Comparison of ENCODE assay signal across 22 cellular contexts in the genomic region with DNA sequence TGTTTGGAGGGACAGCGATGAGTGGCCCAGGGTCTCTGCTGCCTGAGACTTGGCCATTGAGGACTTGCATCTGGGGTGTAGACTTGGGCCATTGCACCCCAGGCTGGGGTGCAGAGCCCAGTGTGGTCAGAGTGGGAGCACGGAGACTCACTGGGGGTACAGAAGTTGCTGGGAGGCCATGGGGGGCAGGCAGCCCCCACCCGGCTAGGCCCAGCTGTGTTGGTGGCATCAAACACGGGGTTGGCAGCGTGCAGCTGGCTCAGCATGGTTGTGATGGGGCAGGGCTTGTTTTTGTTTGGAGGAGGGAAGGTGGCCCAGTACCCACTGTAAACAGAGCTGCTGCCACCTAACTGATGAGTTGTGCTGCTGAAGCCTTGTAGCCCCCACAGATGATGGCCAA.
"Had no signal": no experiment of that assay in that cellular context is flagged by ENCODE, and none has a peak within 500 bp of the region (broad histone marks: within the 10 kb centered on the region; RNA-seq: fewer than 3 reads in every experiment).

No MANE protein-coding gene starts in this region.

- ATAC-seq: esophagus mucosa, heart right ventricle, left lobe of liver, lower lobe of right lung had no signal

- H3K9ac ChIP-seq: neural progenitor cell, parathyroid adenoma had no signal

- H3K4me3 Mint-ChIP-seq: memory B cell; natural killer cell treated with Interleukin-12 subunit alpha and Interleukin-12 subunit beta and Interleukin-15 and Interleukin-18, amount 100 ng/mL, for 72 hours; neural progenitor cell had no signal

- H2AFZ ChIP-seq: neural progenitor cell, parathyroid adenoma had no signal

- H3K27me3 ChIP-seq: colonic mucosa, neural progenitor cell, sigmoid colon had no signal

- H3K9me3 Mint-ChIP-seq: memory B cell; natural killer cell treated with Interleukin-12 subunit alpha and Interleukin-12 subunit beta and Interleukin-15 and Interleukin-18, amount 100 ng/mL, for 72 hours; neural progenitor cell had no signal

- DNase-seq: cerebellar nuclear complex; colonic mucosa; effector CD8-positive, alpha-beta T cell; lower lobe of right lung; midbrain; occipital lobe; sigmoid colon; small intestine; stimulated activated CD4-positive, alpha-beta T cell treated with anti-CD3 and anti-CD28 coated beads, Interleukin-12 subunit alpha, Interleukin-12 subunit beta, amount 100 ng/mL, for 4 hours; stimulated activated naive CD4-positive, alpha-beta T cell treated with Interleukin-2 at 50 U/mL for 16 hours; trophoblast cell had no signal

- H3K79me2 ChIP-seq: parathyroid adenoma had no signal

- H3K4me2 ChIP-seq: neural progenitor cell had no signal

- H3K36me3 ChIP-seq: colonic mucosa, heart right ventricle, lower lobe of right lung, neural progenitor cell, prostate gland, sigmoid colon had no signal

- H3K27ac Mint-ChIP-seq: memory B cell; natural killer cell treated with Interleukin-12 subunit alpha and Interleukin-12 subunit beta and Interleukin-15 and Interleukin-18, amount 100 ng/mL, for 72 hours; neural progenitor cell had no signal

- H3K4me1 Mint-ChIP-seq: memory B cell had no signal

- H3K4me3 ChIP-seq: colonic mucosa, heart right ventricle, lower lobe of right lung, neural progenitor cell, prostate gland, sigmoid colon had no signal

- H3K4me1 ChIP-seq: colonic mucosa, lower lobe of right lung, parathyroid adenoma, prostate gland had no signal

- H3K9me3 ChIP-seq: colonic mucosa, heart right ventricle, lower lobe of right lung, prostate gland, sigmoid colon had no signal

- H3K27me3 Mint-ChIP-seq: natural killer cell treated with Interleukin-12 subunit alpha and Interleukin-12 subunit beta and Interleukin-15 and Interleukin-18, amount 100 ng/mL, for 72 hours had no signal

- H3K27ac ChIP-seq: colonic mucosa, heart right ventricle, lower lobe of right lung, neural progenitor cell, parathyroid adenoma, prostate gland, sigmoid colon had no signal

- FAIRE-seq: endometrium, frontal cortex, islet of Langerhans, small intestine had no signal

- H3K36me3 Mint-ChIP-seq: memory B cell; natural killer cell treated with Interleukin-12 subunit alpha and Interleukin-12 subunit beta and Interleukin-15 and Interleukin-18, amount 100 ng/mL, for 72 hours had no signal
